Comparison of ENCODE assay signal across 8 cellular contexts in the genomic region with DNA sequence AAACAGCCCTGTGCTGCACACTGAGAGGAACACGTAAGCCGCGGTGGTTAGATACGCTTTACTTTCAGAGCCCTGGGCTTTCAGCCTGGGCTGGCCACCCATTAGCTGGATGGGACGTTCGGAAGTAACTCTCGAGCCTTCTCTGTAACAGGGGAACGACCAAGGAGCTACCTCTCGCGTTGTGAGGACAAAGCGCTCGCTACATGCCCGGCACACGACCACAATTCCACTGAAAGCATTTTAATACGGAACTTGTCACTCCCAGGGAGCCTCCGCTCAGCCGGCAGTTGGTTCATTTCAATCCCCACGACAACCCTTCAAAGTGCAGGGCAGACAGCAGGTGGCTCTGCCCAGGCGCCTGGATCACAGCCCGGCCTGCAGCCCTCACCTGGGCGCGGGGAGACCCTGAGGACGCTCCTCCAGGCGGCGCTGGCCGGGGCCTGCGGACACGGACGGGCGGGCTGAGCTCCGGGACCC. TPM values are rescaled to one million over a fixed set of nuclear protein-coding genes. Genes with fewer than 3 reads are reported as not detected.
DNase-seq lines count a peak whose midpoint lies in the region; ATAC-seq, FAIRE-seq and TF ChIP-seq lines count a peak whose summit lies in the region.

No MANE protein-coding gene starts in this region.

- no peaks in the 10 kb centered on the region for H3K9me3 Mint-ChIP-seq in CD8-positive, alpha-beta T cell
- no peaks in the 10 kb centered on the region for H3K9me3 Mint-ChIP-seq in chondrocyte (ENCODE audit: low read depth)

- peak; percentile 41 for ATAC-seq in CD8-positive, alpha-beta T cell
- peak; percentile 23 for ATAC-seq in GM21526 (IDR thresholded peaks at IDR 0.05; ENCODE audit: low FRiP score, unreplicated experiment)

- peak overlapping the region; percentile 87 for H3K4me3 Mint-ChIP-seq in CD8-positive, alpha-beta T cell
- H3K4me3 Mint-ChIP-seq in chondrocyte (ENCODE audit: unreplicated experiment), result peak overlapping the region; percentile 85

- CTCF ChIA-PET in CD8-positive, alpha-beta T cell (lab: Charles Lee), result interaction anchor here (0.6 to 2.2 kb wide), 5 partner anchors 11 to 334 kb away, joined by 3 to 11 read pairs (median 3); no protein-coding TSS in a partner anchor

- DNase-seq in CD8-positive, alpha-beta T cell, result no peak
- DNase-seq in NCI-H146 (lab: John Stamatoyannopoulos, UW) (peak; percentile 37), chondrocyte (ENCODE audit: low spot score) (no peak), DMS153 treated with DMSO at 0.1 percent for 48 hours (lab: John Stamatoyannopoulos, UW; ENCODE audit: unreplicated experiment) (no peak), HTR-8/SVneo (ENCODE audit: insufficient read length, low spot score) (no peak), DMS79 (lab: John Stamatoyannopoulos, UW) (no peak)

- H3K4me3 ChIP-seq in CD8-positive, alpha-beta T cell (ENCODE audit: low read depth, low read length), result peak overlapping the region; percentile 86
- peak overlapping the region; percentile 68 for H3K4me3 ChIP-seq in mononuclear cell (ENCODE audit: low read length)

- FAIRE-seq in HTR-8/SVneo (lab: Jason Lieb, UNC), result no peak

- H3K4me1 Mint-ChIP-seq in CD8-positive, alpha-beta T cell (ENCODE audit: low read depth), result peaks cover 34% of the 10 kb centered on the region
- peaks cover 31% of the 10 kb centered on the region for H3K4me1 Mint-ChIP-seq in chondrocyte (ENCODE audit: low read depth)

- peaks cover 47% of the 10 kb centered on the region for H3K36me3 ChIP-seq in CD8-positive, alpha-beta T cell (ENCODE audit: insufficient read depth, low read length)

- H3K9me3 ChIP-seq in CD8-positive, alpha-beta T cell (ENCODE audit: low read length), result no peaks in the 10 kb centered on the region
- no peaks in the 10 kb centered on the region for H3K9me3 ChIP-seq in mononuclear cell (ENCODE audit: low read depth, low read length)

- POLR2A ChIA-PET in CD8-positive, alpha-beta T cell (lab: Charles Lee), result interaction anchor here (0.6 to 3.1 kb wide), 11 partner anchors 8 to 170 kb away, joined by 3 to 34 read pairs (median 5); a partner anchor contains a TSS

- TF ChIP-seq CTCF in CD8-positive, alpha-beta T cell (IDR thresholded peaks at IDR 0.05), result no peak
- TF ChIP-seq CTCF in chondrocyte (IDR thresholded peaks at IDR 0.05), result peak; percentile 39

- peak overlapping the region; percentile 59 for H3K27ac ChIP-seq in CD8-positive, alpha-beta T cell (ENCODE audit: low read depth, low read length)

- H3K27me3 ChIP-seq in CD8-positive, alpha-beta T cell (ENCODE audit: insufficient read depth, low read length), result no peaks in the 10 kb centered on the region
- no peaks in the 10 kb centered on the region for H3K27me3 ChIP-seq in mononuclear cell (ENCODE audit: insufficient read depth, low read length)

- intact Hi-C loops in CD8-positive, alpha-beta T cell (cut with DNase I, micrococcal nuclease), result loop anchor here (1.0 to 5.0 kb wide), 8 partner anchors 8 to 412 kb away; a partner anchor contains a TSS

- H3K27ac Mint-ChIP-seq in CD8-positive, alpha-beta T cell, result peak overlapping the region; percentile 93
- H3K27ac Mint-ChIP-seq in chondrocyte (ENCODE audit: unreplicated experiment), result peak overlapping the region; percentile 77

- H3K4me1 ChIP-seq in CD8-positive, alpha-beta T cell (ENCODE audit: insufficient read depth, low read length), result peaks cover 30% of the 10 kb centered on the region
- peaks cover 27% of the 10 kb centered on the region for H3K4me1 ChIP-seq in mononuclear cell (ENCODE audit: insufficient read depth, low read length)

- H3K36me3 Mint-ChIP-seq in CD8-positive, alpha-beta T cell, result peaks cover 51% of the 10 kb centered on the region
- H3K36me3 Mint-ChIP-seq in chondrocyte (ENCODE audit: low read depth), result peaks cover 9% of the 10 kb centered on the region

- H3K27me3 Mint-ChIP-seq in CD8-positive, alpha-beta T cell (ENCODE audit: low read depth), result no peaks in the 10 kb centered on the region
- H3K27me3 Mint-ChIP-seq in chondrocyte (ENCODE audit: low read depth), result no peaks in the 10 kb centered on the region

RNA-seq across cellular contexts. Expression of a gene that starts 0.4 kb away (rescaled TPM):
- total RNA-seq in CD8-positive, alpha-beta T cell, result 10 to 100 TPM; 34.3 to 36.8 TPM
- total RNA-seq in chondrocyte (27.2 to 31.3 TPM (median 31.0 TPM) in 3 replicates), mononuclear cell (26.4 TPM)

RNA-seq across cellular contexts. Expression of a gene that starts 0.4 kb away (rescaled TPM):
- 10 to 100 TPM; 18.6 to 21.9 TPM for total RNA-seq in CD8-positive, alpha-beta T cell
- total RNA-seq in chondrocyte (12.5 to 13.3 TPM (median 13.2 TPM) in 3 replicates), mononuclear cell (9.0 TPM)

RNA-seq across cellular contexts. Expression of a gene that starts 7.9 kb away (rescaled TPM):
- 1,000 to 10,000 TPM; 2,612 to 2,623 TPM for total RNA-seq in CD8-positive, alpha-beta T cell
- 1,095 to 1,183 TPM (median 1,126 TPM) in 3 replicates for total RNA-seq in chondrocyte
- 2,463 TPM for total RNA-seq in mononuclear cell

RNA-seq across cellular contexts. Expression of a gene that starts 8.0 kb away (rescaled TPM):
- 10 to 100 TPM; 17.8 to 21.2 TPM for total RNA-seq in CD8-positive, alpha-beta T cell
- 24.6 to 27.8 TPM (median 26.0 TPM) in 3 replicates for total RNA-seq in chondrocyte
- 11.4 TPM for total RNA-seq in mononuclear cell

RNA-seq across cellular contexts. Expression of a gene that starts 19.9 kb away (rescaled TPM):
- 10 to 100 TPM; 17.0 to 17.8 TPM for total RNA-seq in CD8-positive, alpha-beta T cell
- total RNA-seq in chondrocyte, result 14.6 to 16.0 TPM (median 15.1 TPM) in 3 replicates
- total RNA-seq in mononuclear cell, result 4.8 TPM
